Comparison of ENCODE assay signal across 8 cellular contexts in the genomic region with DNA sequence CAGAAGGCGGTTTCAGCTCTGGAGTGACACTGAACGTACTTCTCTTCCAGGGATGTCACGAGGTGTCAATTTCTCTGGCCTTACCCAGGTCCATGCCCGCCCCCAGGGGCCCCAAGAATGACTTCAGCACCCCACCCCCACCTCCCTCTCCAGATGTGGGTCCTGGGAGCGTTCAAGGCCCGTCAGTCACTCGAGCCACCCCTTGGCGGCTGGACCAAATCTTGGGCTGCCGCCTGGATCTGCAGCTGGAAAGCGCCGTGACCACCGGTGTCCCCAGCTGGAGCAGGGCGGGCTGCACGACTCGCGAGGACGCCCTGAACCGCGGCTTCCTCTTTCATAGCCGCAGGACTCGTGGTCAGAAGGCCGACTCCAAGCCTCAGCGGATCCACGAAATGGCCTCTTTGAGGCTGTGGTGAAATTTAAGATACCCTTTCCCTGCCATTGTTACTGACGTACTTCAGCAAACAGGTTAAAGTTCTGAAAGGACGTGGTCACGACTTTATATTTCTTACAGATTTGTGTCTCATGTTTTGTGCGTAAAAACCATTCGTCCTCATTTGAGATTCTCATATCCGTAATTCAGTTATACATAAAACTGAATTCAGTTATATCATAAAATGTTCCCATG. TPM values are rescaled to one million over a fixed set of nuclear protein-coding genes. Genes with fewer than 3 reads are reported as not detected.
DNase-seq lines count a peak whose midpoint lies in the region; TF ChIP-seq lines count a peak whose summit lies in the region.

No MANE protein-coding gene starts in this region.

- no peaks in the 10 kb centered on the region for H3K27me3 Mint-ChIP-seq in activated naive CD8-positive, alpha-beta T cell treated with anti-CD3 and anti-CD28 coated beads for 36 hours
- H3K27me3 Mint-ChIP-seq in glutamatergic neuron (ENCODE audit: unreplicated experiment) = no peaks in the 10 kb centered on the region

- H3F3A ChIP-seq in GM23248 (ENCODE audit: insufficient read depth) = peaks cover 13% of the 10 kb centered on the region; the same call in 1 of the 2 replicates

- H3K36me3 Mint-ChIP-seq in activated naive CD8-positive, alpha-beta T cell treated with anti-CD3 and anti-CD28 coated beads for 36 hours = peaks cover 12% of the 10 kb centered on the region
- no peaks in the 10 kb centered on the region for H3K36me3 Mint-ChIP-seq in glutamatergic neuron (ENCODE audit: unreplicated experiment)

- no peaks in the 10 kb centered on the region for H3K9me2 ChIP-seq in GM23248 (ENCODE audit: insufficient read depth)

- H3K9me3 ChIP-seq in GM23248 (ENCODE audit: low read depth) (no peaks in the 10 kb centered on the region), tibial nerve (no peaks in the 10 kb centered on the region)

- 2% methylated on average over 23 to 30 of the region's 30 CpGs for WGBS in GM23248 (ENCODE audit: low coverage in 1 of 2, low lambda C conversion rate in 2 of 2, missing lambda C conversion rate in 2 of 2), 2 experiments
- WGBS in tibial nerve, 2 donors = 2% methylated on average over 22 to 30 of the region's 30 CpGs

- H4K20me1 ChIP-seq in GM23248 (ENCODE audit: insufficient read depth) (no peaks in the 10 kb centered on the region), KMS-11 (ENCODE audit: insufficient read depth) (no peaks in the 10 kb centered on the region)

- DNase-seq in EH (ENCODE audit: low read depth) = peak; percentile 72
- DNase-seq in GM23248 = peak; percentile 79
- DNase-seq in SK-N-DZ (ENCODE audit: low spot score) = peak; percentile 70
- DNase-seq in activated naive CD8-positive, alpha-beta T cell treated with anti-CD3 and anti-CD28 coated beads for 36 hours = peak; percentile 45
- peak; percentile 73 for DNase-seq in glutamatergic neuron
- DNase-seq in nucleus accumbens (lab: John Stamatoyannopoulos, UW) = peak in 50 of 56 donors; percentile 7 to 77 (median 44)
- DNase-seq in tibial nerve (ENCODE audit: low spot score in 2 of 2) = peak; percentile 43 to 45

- H3K4me1 Mint-ChIP-seq in activated naive CD8-positive, alpha-beta T cell treated with anti-CD3 and anti-CD28 coated beads for 36 hours = peaks cover 20% of the 10 kb centered on the region
- H3K4me1 Mint-ChIP-seq in glutamatergic neuron (ENCODE audit: low read depth, unreplicated experiment) = no peaks in the 10 kb centered on the region

- TF ChIP-seq CTCF in KMS-11 (conservative IDR thresholded peaks at IDR 0.05; ENCODE audit: low read depth, low read length) (no peak), glutamatergic neuron (IDR thresholded peaks at IDR 0.05; ENCODE audit: partially characterized antibody, unreplicated experiment) (no peak), tibial nerve (IDR thresholded peaks at IDR 0.05) (no peak)

- no peaks in the 10 kb centered on the region for H3K9me3 Mint-ChIP-seq in activated naive CD8-positive, alpha-beta T cell treated with anti-CD3 and anti-CD28 coated beads for 36 hours
- peaks cover 2% of the 10 kb centered on the region for H3K9me3 Mint-ChIP-seq in glutamatergic neuron (ENCODE audit: unreplicated experiment)

- H3K79me2 ChIP-seq in GM23248 (ENCODE audit: insufficient read depth) (peaks cover 24% of the 10 kb centered on the region; the same call in 1 of the 2 replicates), KMS-11 (ENCODE audit: insufficient read depth, low read depth) (no peaks in the 10 kb centered on the region)

- H3K4me2 ChIP-seq in GM23248 (ENCODE audit: unreplicated experiment) (peak overlapping the region; percentile 100), KMS-11 (peak overlapping the region; percentile 91)

- H3K27me3 ChIP-seq in GM23248 (replicated peaks; ENCODE audit: insufficient read depth) = no peaks in the 10 kb centered on the region
- H3K27me3 ChIP-seq in KMS-11 (ENCODE audit: insufficient read depth, low read depth) = no peaks in the 10 kb centered on the region
- no peaks in the 10 kb centered on the region for H3K27me3 ChIP-seq in tibial nerve

- peak overlapping the region; percentile 87 for H3K27ac Mint-ChIP-seq in activated naive CD8-positive, alpha-beta T cell treated with anti-CD3 and anti-CD28 coated beads for 36 hours
- H3K27ac Mint-ChIP-seq in glutamatergic neuron (ENCODE audit: unreplicated experiment) = peak overlapping the region; percentile 41

- in situ Hi-C loops in GM23248 (cut with MboI) = no loop called here

- peak overlapping the region; percentile 97 for H3K4me3 Mint-ChIP-seq in activated naive CD8-positive, alpha-beta T cell treated with anti-CD3 and anti-CD28 coated beads for 36 hours
- H3K4me3 Mint-ChIP-seq in glutamatergic neuron (ENCODE audit: unreplicated experiment) = peak overlapping the region; percentile 78

- no peak for TF ChIP-seq POLR2A in tibial nerve (IDR thresholded peaks at IDR 0.05)

- H3K36me3 ChIP-seq in GM23248 (ENCODE audit: low read depth) (no peaks in the 10 kb centered on the region), KMS-11 (ENCODE audit: insufficient read depth) (no peaks in the 10 kb centered on the region), tibial nerve (peaks cover 0 to 12% (median 0%) of the 10 kb centered on the region in 3 donors)

- H2AFZ ChIP-seq in GM23248 (peak overlapping the region; percentile 96), KMS-11 (ENCODE audit: low read depth) (peak overlapping the region; percentile 83)

- H3K9ac ChIP-seq in GM23248 = peak overlapping the region; percentile 96
- peak overlapping the region; percentile 61 for H3K9ac ChIP-seq in KMS-11

- H3K4me1 ChIP-seq in GM23248 (ENCODE audit: insufficient read depth) (peaks cover 16% of the 10 kb centered on the region), KMS-11 (ENCODE audit: low read depth, poor library complexity, severe bottlenecking) (peaks cover 19% of the 10 kb centered on the region), tibial nerve (peaks cover 0 to 22% (median 4%) of the 10 kb centered on the region in 4 donors)

- peak overlapping the region; percentile 94 for H3K4me3 ChIP-seq in GM23248
- H3K4me3 ChIP-seq in KMS-11 (IDR thresholded peaks at IDR 0.05; ENCODE audit: insufficient read depth, low read depth, low read length) = peak overlapping the region; percentile 29
- peak overlapping the region; percentile 41 to 70 (median 60) for H3K4me3 ChIP-seq in tibial nerve

- no peak for TF ChIP-seq EP300 in tibial nerve (IDR thresholded peaks at IDR 0.05)

- H3K27ac ChIP-seq in GM23248 = peak overlapping the region; percentile 92
- H3K27ac ChIP-seq in KMS-11 = peak overlapping the region; percentile 71
- peak overlapping the region; percentile 80 to 94 (median 90) for H3K27ac ChIP-seq in tibial nerve

RNA-seq across cellular contexts. Expression of gene TRIM38, which starts 29.3 kb away (rescaled TPM):
- total RNA-seq in GM23248 (2014; rRNA removed; shearing (Covaris generic)) = 5.9 and 7.6 TPM in 2 replicates
- polyA plus RNA-seq in GM23248 (2016; fragmentation: Nextera tagmentation; extraction: Ambion mirVana) = 6.5 and 7.3 TPM in 2 replicates
- 0.02 TPM in 1 of 2 replicates, not detected in the other for polyA plus RNA-seq in SK-N-DZ (2014; cell fraction: cytosol; rRNA removed)
- 0.05 TPM in 1 of 2 replicates, not detected in the other for polyA plus RNA-seq in SK-N-DZ (2014; cell fraction: nucleus; rRNA removed)
- 1 to 10 TPM; 8.1 to 8.2 TPM for total RNA-seq in activated naive CD8-positive, alpha-beta T cell treated with anti-CD3 and anti-CD28 coated beads for 36 hours
- 0.05 TPM for total RNA-seq in glutamatergic neuron (ENCODE audit: unreplicated experiment)
- 10 to 100 TPM in 2 of 4 donors, 1 to 10 TPM in 2; 8.8 to 12.2 (median 9.5) TPM for total RNA-seq in tibial nerve

Comparison
In these comparisons a context has a peak if more than half of its experiments do, and no peak if none do; other contexts are left out.
1. Peak in every context shown above with its lines: DNase-seq, H3K4me3 ChIP-seq and H3K27ac ChIP-seq.
2. H3K4me3 ChIP-seq: peak in every context shown above with its lines; median percentile 94 in GM23248; 60 in tibial nerve; 29 in KMS-11.